Comparison of ENCODE assay signal across 17 cellular contexts in the genomic region with DNA sequence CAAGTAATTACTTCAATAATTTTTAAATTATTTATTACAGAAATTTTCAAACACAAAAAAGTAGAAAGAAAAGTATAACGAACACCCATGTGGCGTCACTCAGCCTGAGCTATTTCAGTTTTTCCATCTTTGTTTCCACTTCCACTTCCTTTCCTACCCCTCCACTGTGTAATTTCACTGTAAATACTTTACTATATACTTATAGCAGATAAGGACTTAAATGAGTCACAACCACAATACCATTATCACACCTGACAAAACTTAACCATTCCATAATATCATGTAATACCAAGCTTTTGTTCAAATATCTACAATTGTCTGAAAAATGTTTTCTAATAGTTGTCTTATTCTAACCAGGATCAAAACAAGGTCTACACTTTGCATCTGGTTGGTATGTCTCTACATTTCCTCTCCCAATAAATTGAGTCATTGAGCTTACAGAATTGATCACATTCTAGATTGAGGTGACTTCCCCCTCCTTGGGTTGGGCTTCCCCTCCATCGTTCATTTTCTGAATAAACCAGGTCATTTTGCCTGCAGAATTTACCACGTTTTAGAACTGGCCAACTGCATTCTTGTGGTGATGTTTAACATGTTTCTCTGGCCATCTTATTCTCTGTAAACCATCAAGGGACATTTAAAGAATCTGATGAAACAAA. TPM values are rescaled to one million over a fixed set of nuclear protein-coding genes. Genes with fewer than 3 reads are reported as not detected.
A peak's percentile ranks its signal among the peaks of the same experiment; 100 is the strongest.
DNase-seq lines count a peak whose midpoint lies in the region; ATAC-seq, FAIRE-seq and TF ChIP-seq lines count a peak whose summit lies in the region.
"Had no signal": no experiment of that assay in that cellular context is flagged by ENCODE, and none has a peak within 500 bp of the region (broad histone marks: within the 10 kb centered on the region; RNA-seq: fewer than 3 reads in every experiment).

No MANE protein-coding gene starts in this region.

- intact Hi-C loops in psoas muscle (cut with DNase I): no loop called here

- peak overlapping the region; percentile 15 for H3K4me3 Mint-ChIP-seq in central memory CD8-positive, alpha-beta T cell
- H3K4me3 Mint-ChIP-seq: brain had no signal

- H3K27me3 ChIP-seq in Peyer's patch: no peaks in the 10 kb centered on the region
- H3K27me3 ChIP-seq in psoas muscle (ENCODE audit: insufficient read depth in 3 of 3, low read length in 2 of 3): no peaks in the 10 kb centered on the region
- H3K27me3 ChIP-seq: tibial nerve had no signal

- no peaks in the 10 kb centered on the region for H3K27me3 Mint-ChIP-seq in central memory CD8-positive, alpha-beta T cell
- H3K27me3 Mint-ChIP-seq: brain had no signal

- no peak overlapping the region for H3K27ac ChIP-seq in Peyer's patch
- H3K27ac ChIP-seq in psoas muscle: no peak overlapping the region
- H3K27ac ChIP-seq: prostate gland, tibial nerve had no signal

- H3K4me1 ChIP-seq in Peyer's patch (peaks cover 0 to 14% (median 5%) of the 10 kb centered on the region in 4 donors), psoas muscle (no peaks in the 10 kb centered on the region)
- H3K4me1 ChIP-seq: prostate gland had no signal

- H3K4me3 ChIP-seq in Peyer's patch: no peak overlapping the region
- H3K4me3 ChIP-seq in psoas muscle: no peak overlapping the region
- H3K4me3 ChIP-seq: prostate gland, tibial nerve had no signal

- WGBS in psoas muscle, 3 donors: 79 to 81% (median 81%) methylated on average over 4 of the region's 4 CpGs

- DNase-seq in activated naive CD4-positive, alpha-beta T cell treated with anti-CD3 and anti-CD28 coated beads, Interleukin-2, amount 50 U/mL, for 72 hours (ENCODE audit: low spot score in 2 of 2): no peak
- DNase-seq in activated naive CD4-positive, alpha-beta T cell treated with anti-CD3 and anti-CD28 coated beads, Interleukin-2, amount 50 U/mL, for 16 hours: no peak
- peak; percentile 7 for DNase-seq in RCC 7860 (ENCODE audit: low spot score)
- DNase-seq in central memory CD8-positive, alpha-beta T cell (ENCODE audit: low spot score in 2 of 2): no peak
- no peak for DNase-seq in Peyer's patch
- no peak for DNase-seq in SW480 (ENCODE audit: low spot score)
- DNase-seq in psoas muscle: no peak
- DNase-seq in epidermal melanocyte (ENCODE audit: insufficient read length, low spot score): no peak
- DNase-seq: DMS 273 treated with DMSO at 0.1 percent for 48 hours, head of caudate nucleus, NCI-H1436, NCI-H69, T1000 had no signal

- no peak for TF ChIP-seq POLR2A in Peyer's patch (IDR thresholded peaks at IDR 0.05)

- ATAC-seq in activated naive CD4-positive, alpha-beta T cell treated with anti-CD3 and anti-CD28 coated beads, Interleukin-2, amount 50 U/mL, for 72 hours: peak; percentile 49 to 76
- no peak for ATAC-seq in central memory CD8-positive, alpha-beta T cell (replicated peaks; ENCODE audit: extremely low read depth, poor library complexity, severe bottlenecking)
- no peak for ATAC-seq in psoas muscle
- ATAC-seq: Right ventricle myocardium inferior had no signal

- peaks cover 0 to 6% of the 10 kb centered on the region in 2 donors for H3K9me3 Mint-ChIP-seq in activated naive CD4-positive, alpha-beta T cell treated with anti-CD3 and anti-CD28 coated beads, Interleukin-2, amount 50 U/mL, for 72 hours
- H3K9me3 Mint-ChIP-seq in central memory CD8-positive, alpha-beta T cell: no peaks in the 10 kb centered on the region

- H3K4me1 Mint-ChIP-seq in central memory CD8-positive, alpha-beta T cell: peaks cover 66% of the 10 kb centered on the region

- peak; percentile 37 for FAIRE-seq in RCC 7860 (lab: Jason Lieb, UNC)

- no peak for TF ChIP-seq CTCF in Peyer's patch (IDR thresholded peaks at IDR 0.05)
- no peak for TF ChIP-seq CTCF in psoas muscle (IDR thresholded peaks at IDR 0.05)

- no peaks in the 10 kb centered on the region for H3K9me3 ChIP-seq in Peyer's patch
- peaks cover 5% of the 10 kb centered on the region for H3K9me3 ChIP-seq in psoas muscle
- H3K9me3 ChIP-seq: prostate gland had no signal

- peaks cover 8 to 24% of the 10 kb centered on the region in 2 donors for H3K36me3 Mint-ChIP-seq in activated naive CD4-positive, alpha-beta T cell treated with anti-CD3 and anti-CD28 coated beads, Interleukin-2, amount 50 U/mL, for 72 hours
- peaks cover 2% of the 10 kb centered on the region for H3K36me3 Mint-ChIP-seq in central memory CD8-positive, alpha-beta T cell (ENCODE audit: insufficient read depth)

- H3K27ac Mint-ChIP-seq in activated naive CD4-positive, alpha-beta T cell treated with anti-CD3 and anti-CD28 coated beads, Interleukin-2, amount 50 U/mL, for 72 hours: peak overlapping the region in 1 of 2 donors; percentile 22
- H3K27ac Mint-ChIP-seq in central memory CD8-positive, alpha-beta T cell (ENCODE audit: low read depth): peak overlapping the region; percentile 66
- H3K27ac Mint-ChIP-seq: brain had no signal

- peaks cover 0 to 5% (median 0%) of the 10 kb centered on the region in 3 donors for H3K36me3 ChIP-seq in Peyer's patch
- H3K36me3 ChIP-seq in psoas muscle (ENCODE audit: insufficient read depth in 1 of 2, low read depth in 1 of 2): peaks cover 0 to 17% of the 10 kb centered on the region in 2 donors
- H3K36me3 ChIP-seq: prostate gland had no signal

RNA-seq across cellular contexts. Expression of gene ATP10D, which starts 48.7 kb away (rescaled TPM):
- 10 to 100 TPM in 1 of 2 donors, 1 to 10 TPM in 1; 4.0 to 11.3 TPM for total RNA-seq in activated naive CD4-positive, alpha-beta T cell treated with anti-CD3 and anti-CD28 coated beads, Interleukin-2, amount 50 U/mL, for 72 hours
- 10 to 100 TPM in 2 of 4 donors, 1 to 10 TPM in 2; 4.4 to 15.7 (median 10.0) TPM for total RNA-seq in Peyer's patch
- total RNA-seq in psoas muscle: 1 to 10 TPM; 1.6 to 6.1 (median 4.4) TPM
- 1 to 10 TPM; 1.1 to 2.1 (median 1.2) TPM for polyA plus RNA-seq in psoas muscle

Comparison
In these comparisons a context has a peak if more than half of its experiments do, and no peak if none do; other contexts are left out.
1. ATAC-seq: peak in activated naive CD4-positive, alpha-beta T cell treated with anti-CD3 and anti-CD28 coated beads, Interleukin-2, amount 50 U/mL, for 72 hours (2 of 2); none in central memory CD8-positive, alpha-beta T cell (single experiment) and psoas muscle (0 of 4).